Comparison of ENCODE assay signal across 14 cellular contexts in genomic region chr5:156826150-156826549, GRCh38. TPM values are rescaled to one million over a fixed set of nuclear protein-coding genes. Genes with fewer than 3 reads are reported as not detected.
DNase-seq lines count a peak whose midpoint lies in the region; ATAC-seq and TF ChIP-seq lines count a peak whose summit lies in the region.
"Had no signal": no experiment of that assay in that cellular context is flagged by ENCODE, and none has a peak within 500 bp of the region (broad histone marks: within the 10 kb centered on the region; RNA-seq: fewer than 3 reads in every experiment).

No MANE protein-coding gene starts in this region.

- H2AFZ ChIP-seq in OCI-LY7 (ENCODE audit: low read length) (peak overlapping the region; percentile 67), smooth muscle cell (ENCODE audit: low read depth) (no peak overlapping the region)

- intact Hi-C loops in OCI-LY7 (cut with micrococcal nuclease; ENCODE audit: unreplicated experiment) = loop anchor here (1.0 to 10.0 kb wide), 6 partner anchors 53 to 881 kb away; no protein-coding TSS in a partner anchor

- DNase-seq in OCI-LY7 (ENCODE audit: low spot score) = peak; percentile 79
- DNase-seq in smooth muscle cell (lab: John Stamatoyannopoulos, UW; ENCODE audit: unreplicated experiment) = no peak
- DNase-seq in NCI-H187 treated with DMSO at 0.1 percent for 48 hours (lab: John Stamatoyannopoulos, UW) = no peak
- DNase-seq in stimulated activated CD4-positive, alpha-beta T cell treated with anti-CD3 and anti-CD28 coated beads, Interleukin-12 subunit alpha, Interleukin-12 subunit beta, amount 100 ng/mL, for 4 hours = no peak
- DNase-seq: activated T-cell treated with anti-CD3 and anti-CD28 coated beads, Interleukin-2, amount 50 U/mL, for 4 hours; BE2C; kidney; NCI-H1105 treated with DMSO at 0.1 percent for 48 hours had no signal

- H3F3A ChIP-seq in smooth muscle cell (ENCODE audit: low read depth) = no peaks in the 10 kb centered on the region

- CTCF ChIA-PET in OCI-LY7 (lab: Charles Lee; ENCODE audit: unreplicated experiment) = no interaction called here

- H3K27ac ChIP-seq in OCI-LY7 (ENCODE audit: low read depth, low read length, poor library complexity, severe bottlenecking) (peak overlapping the region; percentile 77), smooth muscle cell (ENCODE audit: low read depth) (no peak overlapping the region)
- H3K27ac ChIP-seq: HL-60 had no signal

- H3K9ac ChIP-seq in smooth muscle cell (ENCODE audit: low read depth) = no peak overlapping the region

- H3K4me1 ChIP-seq in OCI-LY7 (ENCODE audit: insufficient read depth, low read length, poor library complexity, severe bottlenecking) (peaks cover 84% of the 10 kb centered on the region), smooth muscle cell (ENCODE audit: low read depth) (no peaks in the 10 kb centered on the region)
- H3K4me1 ChIP-seq: BE2C had no signal

- no peaks in the 10 kb centered on the region for H3K9me2 ChIP-seq in OCI-LY7 (ENCODE audit: insufficient read depth, low read length)

- H3K9me3 ChIP-seq in OCI-LY7 (ENCODE audit: low read length) (peaks cover 21% of the 10 kb centered on the region; the same call in 1 of the 2 replicates), smooth muscle cell (replicated peaks; ENCODE audit: low read depth) (no peaks in the 10 kb centered on the region)
- H3K9me3 ChIP-seq: BE2C had no signal

- no TSS peak for BruUV-seq in OCI-LY7 (replicated peaks; lab: Mats Ljungman, UMichigan)

- H3K79me2 ChIP-seq in OCI-LY7 (ENCODE audit: insufficient read depth, low read depth, low read length) (peaks cover 14% of the 10 kb centered on the region; the same call in 1 of the 2 replicates), smooth muscle cell (ENCODE audit: low read depth) (no peaks in the 10 kb centered on the region)

- POLR2A ChIA-PET in OCI-LY7 (lab: Charles Lee) = interaction anchor here (0.6 to 2.5 kb wide), 7 partner anchors 9 to 317 kb away, joined by 3 to 6 read pairs (median 4); partner anchors contain the start of gene MED7

- peak; percentile 94 for ATAC-seq in GM18511 (IDR thresholded peaks at IDR 0.05; ENCODE audit: unreplicated experiment)
- peak; percentile 88 for ATAC-seq in GM21529 (IDR thresholded peaks at IDR 0.05; ENCODE audit: unreplicated experiment)
- ATAC-seq in HG03108 (IDR thresholded peaks at IDR 0.05; ENCODE audit: unreplicated experiment) = peak; percentile 82
- ATAC-seq in SK-N-SH treated with all-trans-retinoic acid at 6 μM for 48 hours = no peak
- ATAC-seq: activated T-cell treated with anti-CD3 and anti-CD28 coated beads, Interleukin-2, amount 50 U/mL, for 4 hours had no signal

- peaks cover 11% of the 10 kb centered on the region; the same call in 1 of the 2 replicates for H3K36me3 ChIP-seq in OCI-LY7 (ENCODE audit: insufficient read depth, low read length)
- no peaks in the 10 kb centered on the region for H3K36me3 ChIP-seq in smooth muscle cell (ENCODE audit: low read depth)
- H3K36me3 ChIP-seq: BE2C had no signal

- H4K20me1 ChIP-seq in OCI-LY7 (ENCODE audit: insufficient read depth, low read length) (no peaks in the 10 kb centered on the region), smooth muscle cell (ENCODE audit: low read depth) (no peaks in the 10 kb centered on the region)

- H3K4me2 ChIP-seq in OCI-LY7 (ENCODE audit: low read length) (peak overlapping the region; percentile 73), smooth muscle cell (no peak overlapping the region)

- 92% methylated on average over 4 of the region's 4 CpGs for WGBS in smooth muscle cell (ENCODE audit: low lambda C conversion rate)

- no peaks in the 10 kb centered on the region for H3K27me3 ChIP-seq in smooth muscle cell (ENCODE audit: low read depth)
- H3K27me3 ChIP-seq: BE2C had no signal

- H3K4me3 ChIP-seq in OCI-LY7 (ENCODE audit: low read depth, low read length, poor library complexity, severe bottlenecking) (peak overlapping the region; percentile 48), smooth muscle cell (no peak overlapping the region)

- TF ChIP-seq CTCF in OCI-LY7 (conservative IDR thresholded peaks at IDR 0.05; ENCODE audit: low read length) (no peak), smooth muscle cell (IDR thresholded peaks at IDR 0.05; ENCODE audit: borderline replicate concordance, insufficient read depth, poor library complexity, severe bottlenecking) (no peak)

TF ChIP-seq in SK-N-SH treated with all-trans-retinoic acid at 6 μM for 48 hours, 23 proteins besides CTCF, POLR2A, EP300 and RAD21:
- no peak for TF ChIP-seq CREB5 (CRISPR knock-in tag; IDR thresholded peaks at IDR 0.05; ENCODE audit: low read depth)
- TF ChIP-seq ZNF565 (CRISPR knock-in tag; conservative IDR thresholded peaks at IDR 0.05; ENCODE audit: low read depth) = no peak
- TF ChIP-seq GLIS3 (CRISPR knock-in tag; IDR thresholded peaks at IDR 0.05) = no peak
- no peak for TF ChIP-seq TOX (CRISPR knock-in tag; IDR thresholded peaks at IDR 0.05; ENCODE audit: borderline replicate concordance)
- TF ChIP-seq TCF4 (CRISPR knock-in tag; IDR thresholded peaks at IDR 0.05; ENCODE audit: borderline replicate concordance) = no peak
- no peak for TF ChIP-seq ZFP30 (CRISPR knock-in tag; IDR thresholded peaks at IDR 0.05)
- TF ChIP-seq OSR1 (CRISPR knock-in tag; IDR thresholded peaks at IDR 0.05) = no peak
- TF ChIP-seq ZFP3 (CRISPR knock-in tag; IDR thresholded peaks at IDR 0.05) = no peak
- TF ChIP-seq ISL1 (CRISPR knock-in tag; IDR thresholded peaks at IDR 0.05) = no peak
- no peak for TF ChIP-seq ESRRG (CRISPR knock-in tag; IDR thresholded peaks at IDR 0.05)

RNA-seq across cellular contexts. Expression of gene PPP1R2B, which starts 23.9 kb away (rescaled TPM):
- total RNA-seq in OCI-LY7 (2014; rRNA removed; shearing (Covaris generic)) = 0.15 TPM in 1 of 2 replicates, not detected in the other
- total RNA-seq in OCI-LY7 (2022) (not detected in 2 replicates), smooth muscle cell (0.04 TPM in 2 replicates)
- polyA plus RNA-seq in smooth muscle cell = not detected in 2 replicates
- total RNA-seq: kidney had no signal
- polyA plus RNA-seq: fibroblast of lung had no signal
